8 cellular contexts compared by ENCODE assay signal in the genomic region with DNA sequence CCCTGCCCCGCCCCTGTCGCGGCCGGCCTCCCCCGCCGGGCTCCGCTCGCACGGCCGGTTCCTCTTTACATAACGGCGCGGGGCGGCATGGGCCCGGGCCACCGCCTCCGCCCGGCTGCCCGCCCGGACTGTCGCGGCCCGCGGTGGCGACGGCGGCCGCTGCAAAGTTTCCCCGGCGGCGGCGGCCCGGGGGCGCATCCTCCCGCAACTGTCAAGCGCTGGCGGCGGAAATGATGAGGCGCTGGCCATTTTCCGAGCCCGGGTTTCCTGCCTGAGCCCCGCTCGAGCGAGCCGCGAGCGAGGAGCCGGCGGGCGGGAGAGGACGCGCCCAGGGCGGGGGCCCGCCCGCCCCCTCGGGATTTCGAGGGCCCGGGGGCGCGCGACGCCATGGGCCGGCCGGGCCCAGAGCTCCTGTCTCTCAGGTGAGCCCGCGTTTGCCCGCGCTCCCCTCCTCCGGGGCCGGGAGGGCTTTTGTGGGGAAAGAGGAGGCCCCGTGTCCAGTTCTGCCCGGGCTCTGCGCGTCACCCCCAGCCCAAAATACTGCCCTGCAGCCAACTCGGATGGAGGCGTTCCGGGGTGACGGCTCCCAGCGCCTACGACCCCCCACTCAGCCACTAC. TPM values are rescaled to one million over a fixed set of nuclear protein-coding genes. Genes with fewer than 3 reads are reported as not detected.
DNase-seq lines count a peak whose midpoint lies in the region; ATAC-seq lines count a peak whose summit lies in the region.

TSS of gene SH2B3 (plus strand) at position 68 of the 618 bp plus-strand sequence. CDS start 12,223 bp downstream, outside the sequence.

- H3K27ac ChIP-seq in CD8-positive, alpha-beta memory T cell (ENCODE audit: low read depth, low read length) = peak within 1 kb of the TSS; percentile 92
- peak within 1 kb of the TSS; percentile 52 for H3K27ac ChIP-seq in rectal smooth muscle tissue (ENCODE audit: low read depth, low read length)

- H3K27me3 ChIP-seq in CD8-positive, alpha-beta memory T cell (ENCODE audit: insufficient read depth, low read length, poor library complexity, severe bottlenecking) = no peaks in the 10 kb centered on the region
- no peaks in the 10 kb centered on the region for H3K27me3 ChIP-seq in rectal smooth muscle tissue (ENCODE audit: control insufficient read depth, insufficient read depth, low read length)

- H3K27me3 Mint-ChIP-seq in CD8-positive, alpha-beta memory T cell = no peaks in the 10 kb centered on the region

- POLR2A ChIA-PET in CD8-positive, alpha-beta memory T cell (lab: Charles Lee) = interaction anchor here (1.0 to 2.5 kb wide), 3 partner anchors 24 to 38 kb away, joined by 3 to 15 read pairs (median 12); no protein-coding TSS in a partner anchor

- peak within 1 kb of the TSS; percentile 81 for H3K4me3 ChIP-seq in CD8-positive, alpha-beta memory T cell (ENCODE audit: low read length)
- H3K4me3 ChIP-seq in rectal smooth muscle tissue (ENCODE audit: low read length) = peak within 1 kb of the TSS; percentile 93

- H3K4me1 ChIP-seq in CD8-positive, alpha-beta memory T cell (ENCODE audit: insufficient read depth, low read length) = peaks cover 68% of the 10 kb centered on the region
- H3K4me1 ChIP-seq in rectal smooth muscle tissue (ENCODE audit: control insufficient read depth, insufficient read depth, low read length) = peaks cover 2% of the 10 kb centered on the region

- H3K4me3 Mint-ChIP-seq in CD8-positive, alpha-beta memory T cell = peak within 1 kb of the TSS; percentile 88 to 96 (median 91)

- H3K9me3 Mint-ChIP-seq in CD8-positive, alpha-beta memory T cell = no peaks in the 10 kb centered on the region

- ATAC-seq in GM21528 (IDR thresholded peaks at IDR 0.05; ENCODE audit: low FRiP score, unreplicated experiment) (peak; percentile 4), Right ventricle myocardium inferior (no peak)

- peaks cover 0 to 5% (median 0%) of the 10 kb centered on the region in 3 donors for H3K36me3 Mint-ChIP-seq in CD8-positive, alpha-beta memory T cell

- peak within 1 kb of the TSS; percentile 85 to 97 (median 94) for H3K27ac Mint-ChIP-seq in CD8-positive, alpha-beta memory T cell

- H3K4me1 Mint-ChIP-seq in CD8-positive, alpha-beta memory T cell = peaks cover 52 to 74% (median 57%) of the 10 kb centered on the region in 3 donors

- peak within 1 kb of the TSS; percentile 69 for H3K9ac ChIP-seq in rectal smooth muscle tissue (ENCODE audit: low read length)

- CTCF ChIA-PET in CD8-positive, alpha-beta memory T cell (lab: Charles Lee) = interaction anchor here (27.8 kb wide), 1 partner anchor 43 kb away, joined by 1032 read pairs; no protein-coding TSS in a partner anchor

- DNase-seq in CD8-positive, alpha-beta memory T cell = peak in 4 of 5 donors; percentile 76 to 91 (median 88)
- DNase-seq in NCI-H1105 treated with DMSO at 0.1 percent for 48 hours (lab: John Stamatoyannopoulos, UW) (peak; percentile 61), Right ventricle myocardium inferior (ENCODE audit: missing footprints) (peak; percentile 95), occipital lobe (lab: John Stamatoyannopoulos, UW) (no peak), hypothalamus (lab: John Stamatoyannopoulos, UW) (no peak)
- peak; percentile 92 for DNase-seq in activated effector memory CD4-positive, alpha-beta T cell treated with anti-CD3 and anti-CD28 coated beads, Interleukin-2, amount 50 U/mL, for 16 hours

- H3K9me3 ChIP-seq in CD8-positive, alpha-beta memory T cell (ENCODE audit: low read length) = no peaks in the 10 kb centered on the region

- H3K36me3 ChIP-seq in CD8-positive, alpha-beta memory T cell (ENCODE audit: insufficient read depth, low read length) = no peaks in the 10 kb centered on the region
- H3K36me3 ChIP-seq in rectal smooth muscle tissue (ENCODE audit: control insufficient read depth, insufficient read depth, low read length) = no peaks in the 10 kb centered on the region

- intact Hi-C loops in Right ventricle myocardium inferior (cut with DNase I) = loop anchor here (5.0 kb wide), 1 partner anchor 39 kb away; the partner anchor contains the start of gene PHETA1

RNA-seq across cellular contexts. Expression of gene SH2B3, which starts in this region (rescaled TPM):
- total RNA-seq in CD8-positive, alpha-beta memory T cell = 10 to 100 TPM; 46.8 to 48.9 TPM
- polyA plus RNA-seq in CD8-positive, alpha-beta memory T cell = 11.1 TPM
- 43.7 TPM for total RNA-seq in Right ventricle myocardium inferior
- 5.1 TPM for total RNA-seq in occipital lobe

Comparison
In these comparisons a context has a peak if more than half of its experiments do, and no peak if none do; other contexts are left out.
1. DNase-seq: peak in CD8-positive, alpha-beta memory T cell (4 of 5), NCI-H1105 treated with DMSO at 0.1 percent for 48 hours (single experiment), activated effector memory CD4-positive, alpha-beta T cell treated with anti-CD3 and anti-CD28 coated beads, Interleukin-2, amount 50 U/mL, for 16 hours (single experiment) and Right ventricle myocardium inferior (single experiment); none in occipital lobe (single experiment) and hypothalamus (0 of 51).